14 cellular contexts compared by ENCODE assay signal in genomic region chr11:15379483-15379882, GRCh38.
DNase-seq lines count a peak whose midpoint lies in the region.
"Had no signal": no experiment of that assay in that cellular context is flagged by ENCODE, and none has a peak within 500 bp of the region (broad histone marks: within the 10 kb centered on the region; RNA-seq: fewer than 3 reads in every experiment).

No MANE protein-coding gene starts in this region.

- no peaks in the 10 kb centered on the region for H3K4me1 ChIP-seq in mesenchymal stem cell (ENCODE audit: control insufficient read depth, insufficient read depth, low read depth, low read length)
- H3K4me1 ChIP-seq: HAP-1 had no signal

- H4K91ac ChIP-seq in mesenchymal stem cell (ENCODE audit: low read length), result no peak overlapping the region

- H3K4me3 ChIP-seq in H7 (ENCODE audit: insufficient read depth, low read depth, low read length) (no peak overlapping the region), mesenchymal stem cell (ENCODE audit: insufficient read depth in 1 of 2, low read depth in 1 of 2, low read length in 2 of 2) (no peak overlapping the region)
- H3K4me3 ChIP-seq: HAP-1 had no signal

- H2AFZ ChIP-seq in mesenchymal stem cell (ENCODE audit: low read depth, low read length), result peak overlapping the region; percentile 39

- H3K14ac ChIP-seq in mesenchymal stem cell (ENCODE audit: low read length in 2 of 2), result no peak overlapping the region

- H3K27ac ChIP-seq in mesenchymal stem cell (ENCODE audit: low read length, poor library complexity, severe bottlenecking), result no peak overlapping the region

- H3K36me3 ChIP-seq in H7 (replicated peaks; ENCODE audit: control insufficient read depth, insufficient read depth, low read length) (no peaks in the 10 kb centered on the region), mesenchymal stem cell (ENCODE audit: control insufficient read depth in 1 of 2, insufficient read depth in 2 of 2, low read depth in 1 of 2, low read length in 2 of 2) (no peaks in the 10 kb centered on the region)
- H3K36me3 ChIP-seq: HAP-1 had no signal

- H2BK12ac ChIP-seq in mesenchymal stem cell (ENCODE audit: low read length in 2 of 2), result no peak overlapping the region

- no peak overlapping the region for H3K9ac ChIP-seq in mesenchymal stem cell (ENCODE audit: low read length)

- H3K23ac ChIP-seq in mesenchymal stem cell (ENCODE audit: low read length in 2 of 2), result no peak overlapping the region

- no peak overlapping the region for H2BK15ac ChIP-seq in mesenchymal stem cell (ENCODE audit: low read depth, poor library complexity, severe bottlenecking)

- H3K27me3 ChIP-seq in H7 (ENCODE audit: control insufficient read depth, insufficient read depth, low read length) (no peaks in the 10 kb centered on the region), mesenchymal stem cell (ENCODE audit: control insufficient read depth in 1 of 2, insufficient read depth in 1 of 2, low read length in 2 of 2) (no peaks in the 10 kb centered on the region)

- H2AK5ac ChIP-seq in mesenchymal stem cell (ENCODE audit: low read length, severe bottlenecking), result no peak overlapping the region

- H2BK120ac ChIP-seq in mesenchymal stem cell (ENCODE audit: low read depth, low read length), result no peak overlapping the region

- peaks cover 12% of the 10 kb centered on the region for H3K9me3 ChIP-seq in mesenchymal stem cell (ENCODE audit: control insufficient read depth, low read length)
- H3K9me3 ChIP-seq: HAP-1 had no signal

- H2BK5ac ChIP-seq in mesenchymal stem cell (ENCODE audit: low read depth, low read length, poor library complexity, severe bottlenecking), result no peak overlapping the region

- H3K18ac ChIP-seq in mesenchymal stem cell (ENCODE audit: low read depth in 1 of 2, low read length in 2 of 2), result no peak overlapping the region

- no peak overlapping the region for H4K8ac ChIP-seq in mesenchymal stem cell (ENCODE audit: low read length)

- H3K4me2 ChIP-seq in mesenchymal stem cell (ENCODE audit: low read length, poor library complexity, severe bottlenecking), result no peak overlapping the region

- DNase-seq in NCI-H345 treated with DMSO at 0.1 percent for 48 hours (lab: John Stamatoyannopoulos, UW; ENCODE audit: unreplicated experiment) (peak; percentile 6), NCI-H345 (lab: John Stamatoyannopoulos, UW) (no peak), H7 (peak; percentile 22), SW480 (ENCODE audit: low spot score) (peak; percentile 20), mesenchymal stem cell (no peak), nucleus accumbens (lab: John Stamatoyannopoulos, UW) (no peak), cerebellar nuclear complex (lab: John Stamatoyannopoulos, UW) (no peak)
- DNase-seq in activated effector memory CD4-positive, alpha-beta T cell treated with Interleukin-2 at 50 U/mL for 16 hours, result no peak
- DNase-seq: C1 segment of cervical spinal cord; Calu3; CD4-positive, alpha-beta T cell; DMS79; IMR-90 had no signal

- H3K4ac ChIP-seq in mesenchymal stem cell (ENCODE audit: low read depth in 1 of 2, low read length in 2 of 2), result no peak overlapping the region

- WGBS in mesenchymal stem cell, result 94% methylated on average over 4 of the region's 4 CpGs

- no peaks in the 10 kb centered on the region for H3K79me1 ChIP-seq in mesenchymal stem cell (replicated peaks; ENCODE audit: low read length, poor library complexity, severe bottlenecking)

Comparison
In these comparisons a context has a peak if more than half of its experiments do, and no peak if none do; other contexts are left out.
1. DNase-seq: peak in NCI-H345 treated with DMSO at 0.1 percent for 48 hours (single experiment), H7 (single experiment) and SW480 (single experiment); none in NCI-H345 (single experiment), mesenchymal stem cell (single experiment), nucleus accumbens (0 of 56), activated effector memory CD4-positive, alpha-beta T cell treated with Interleukin-2 at 50 U/mL for 16 hours (single experiment) and cerebellar nuclear complex (0 of 2).